ENCODE assay signal across 8 cellular contexts in the genomic region with DNA sequence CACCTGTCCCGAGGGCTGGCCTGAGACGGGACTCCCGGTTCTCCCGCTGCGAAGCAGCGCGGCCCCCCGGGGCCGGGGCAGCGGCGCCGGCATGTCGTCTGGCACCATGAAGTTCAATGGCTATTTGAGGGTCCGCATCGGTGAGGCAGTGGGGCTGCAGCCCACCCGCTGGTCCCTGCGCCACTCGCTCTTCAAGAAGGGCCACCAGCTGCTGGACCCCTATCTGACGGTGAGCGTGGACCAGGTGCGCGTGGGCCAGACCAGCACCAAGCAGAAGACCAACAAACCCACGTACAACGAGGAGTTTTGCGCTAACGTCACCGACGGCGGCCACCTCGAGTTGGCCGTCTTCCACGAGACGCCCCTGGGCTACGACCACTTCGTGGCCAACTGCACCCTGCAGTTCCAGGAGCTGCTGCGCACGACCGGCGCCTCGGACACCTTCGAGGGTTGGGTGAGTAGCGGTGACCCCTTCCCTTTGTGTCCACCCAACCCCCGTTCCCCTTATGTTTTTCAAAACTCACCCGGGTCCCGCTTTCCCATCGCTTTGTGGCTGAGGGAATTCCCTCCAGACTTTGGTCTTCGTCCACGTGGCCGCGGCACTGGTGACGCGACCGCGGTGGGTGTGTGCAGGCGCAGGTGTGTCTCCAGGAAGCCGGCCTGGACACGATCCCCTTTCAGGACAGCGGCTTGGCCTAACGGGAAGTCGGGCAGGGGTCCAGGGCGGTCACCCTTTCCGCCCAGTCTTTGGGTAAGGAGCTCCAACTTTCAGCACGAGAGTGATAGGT. TPM values are rescaled to one million over a fixed set of nuclear protein-coding genes. Genes with fewer than 3 reads are reported as not detected.
DNase-seq lines count a peak whose midpoint lies in the region; ATAC-seq, FAIRE-seq and TF ChIP-seq lines count a peak whose summit lies in the region.

No MANE protein-coding gene starts in this region.

- H3K27ac Mint-ChIP-seq in activated T-helper 2 cell treated with anti-CD3 and anti-CD28 coated beads, Interferon-gamma antibody, Interleukin-2, Interleukin-4, amounts not matched to agents 10 μg/mL and 5 μg/mL and 100 μg/mL, durations not matched to agents 14 hours and 24 hours and 36 hours: peak overlapping the region; percentile 94

- no peak for FAIRE-seq in GM12892 (lab: Jason Lieb, UNC)

- no peaks in the 10 kb centered on the region for H3K36me3 ChIP-seq in cardiac muscle cell

- H3K4me1 ChIP-seq in cardiac muscle cell (ENCODE audit: low read depth): peaks cover 15% of the 10 kb centered on the region

- no peak for TF ChIP-seq CTCF in cardiac muscle cell (IDR thresholded peaks at IDR 0.05; ENCODE audit: low read depth, low read length)

- TF ChIP-seq POLR2A in GM12892 (IDR thresholded peaks at IDR 0.05; ENCODE audit: low read depth, low read length): no peak

- peak; percentile 12 for ATAC-seq in HG03095 (IDR thresholded peaks at IDR 0.05; ENCODE audit: unreplicated experiment)
- no peak for ATAC-seq in HG03457 (IDR thresholded peaks at IDR 0.05; ENCODE audit: unreplicated experiment)

- H3K27me3 ChIP-seq in cardiac muscle cell: no peaks in the 10 kb centered on the region

- no peaks in the 10 kb centered on the region for H3K27me3 Mint-ChIP-seq in activated T-helper 2 cell treated with anti-CD3 and anti-CD28 coated beads, Interferon-gamma antibody, Interleukin-2, Interleukin-4, amounts not matched to agents 10 μg/mL and 5 μg/mL and 100 μg/mL, durations not matched to agents 14 hours and 24 hours and 36 hours (ENCODE audit: low read depth)

- peaks cover 4% of the 10 kb centered on the region for H3K9me3 Mint-ChIP-seq in activated T-helper 2 cell treated with anti-CD3 and anti-CD28 coated beads, Interferon-gamma antibody, Interleukin-2, Interleukin-4, amounts not matched to agents 10 μg/mL and 5 μg/mL and 100 μg/mL, durations not matched to agents 14 hours and 24 hours and 36 hours

- H3K9me3 ChIP-seq in cardiac muscle cell (ENCODE audit: low read depth): no peaks in the 10 kb centered on the region

- H3K36me3 Mint-ChIP-seq in activated T-helper 2 cell treated with anti-CD3 and anti-CD28 coated beads, Interferon-gamma antibody, Interleukin-2, Interleukin-4, amounts not matched to agents 10 μg/mL and 5 μg/mL and 100 μg/mL, durations not matched to agents 14 hours and 24 hours and 36 hours (ENCODE audit: low read depth): peaks cover 44% of the 10 kb centered on the region

- H3K4me3 Mint-ChIP-seq in activated T-helper 2 cell treated with anti-CD3 and anti-CD28 coated beads, Interferon-gamma antibody, Interleukin-2, Interleukin-4, amounts not matched to agents 10 μg/mL and 5 μg/mL and 100 μg/mL, durations not matched to agents 14 hours and 24 hours and 36 hours (ENCODE audit: low read depth): peak overlapping the region; percentile 98

- peaks cover 36% of the 10 kb centered on the region for H3K4me1 Mint-ChIP-seq in activated T-helper 2 cell treated with anti-CD3 and anti-CD28 coated beads, Interferon-gamma antibody, Interleukin-2, Interleukin-4, amounts not matched to agents 10 μg/mL and 5 μg/mL and 100 μg/mL, durations not matched to agents 14 hours and 24 hours and 36 hours (ENCODE audit: low read depth)

- peak overlapping the region; percentile 79 for H3K4me3 ChIP-seq in cardiac muscle cell

- intact Hi-C loops in activated T-helper 2 cell treated with anti-CD3 and anti-CD28 coated beads, Interferon-gamma antibody, Interleukin-2, Interleukin-4, amounts not matched to agents 10 μg/mL and 5 μg/mL and 100 μg/mL, durations not matched to agents 14 hours and 24 hours and 36 hours (cut with micrococcal nuclease): loop anchor here (10.0 kb wide), 2 partner anchors 273 to 443 kb away; a partner anchor contains a TSS

- no peak overlapping the region for H3K27ac ChIP-seq in cardiac muscle cell

- DNase-seq in DMS53 (lab: John Stamatoyannopoulos, UW) (peak; percentile 79), cardiac muscle cell (ENCODE audit: low read depth in 1 of 2, low spot score in 1 of 2) (peak in 1 of 2 donors; percentile 12), retina (peak; percentile 47), GM12892 (ENCODE audit: insufficient read length) (no peak), NCI-H82 treated with DMSO at 0.1 percent for 48 hours (lab: John Stamatoyannopoulos, UW; ENCODE audit: unreplicated experiment) (no peak)
- no peak for DNase-seq in activated T-helper 2 cell treated with anti-CD3 and anti-CD28 coated beads, Interferon-gamma antibody, Interleukin-2, Interleukin-4, amounts not matched to agents 10 μg/mL and 5 μg/mL and 100 μg/mL, durations not matched to agents 14 hours and 24 hours and 36 hours (ENCODE audit: low spot score)

RNA-seq across cellular contexts. Expression of a gene that starts 0.8 kb away (rescaled TPM):
- total RNA-seq in activated T-helper 2 cell treated with anti-CD3 and anti-CD28 coated beads, Interferon-gamma antibody, Interleukin-2, Interleukin-4, amounts not matched to agents 10 μg/mL and 5 μg/mL and 100 μg/mL, durations not matched to agents 14 hours and 24 hours and 36 hours: 101 and 102 TPM in 2 replicates
- total RNA-seq in cardiac muscle cell: 64.0 and 128 TPM in 2 replicates
- 51.0 and 113 TPM in 2 replicates for polyA plus RNA-seq in cardiac muscle cell
- 9.2 TPM for polyA plus RNA-seq in GM12892 (2012; ENCODE audit: missing spikeins)

RNA-seq across cellular contexts. Expression of a gene that starts 41.1 kb away (rescaled TPM):
- 0.46 and 0.66 TPM in 2 replicates for total RNA-seq in activated T-helper 2 cell treated with anti-CD3 and anti-CD28 coated beads, Interferon-gamma antibody, Interleukin-2, Interleukin-4, amounts not matched to agents 10 μg/mL and 5 μg/mL and 100 μg/mL, durations not matched to agents 14 hours and 24 hours and 36 hours
- 0.45 TPM in 1 of 2 replicates, not detected in the other for total RNA-seq in cardiac muscle cell
- 0.26 and 0.32 TPM in 2 replicates for polyA plus RNA-seq in cardiac muscle cell
- polyA plus RNA-seq in GM12892 (2012; ENCODE audit: missing spikeins): not detected

Comparison
In these comparisons a context has a peak if more than half of its experiments do, and no peak if none do; other contexts are left out.
1. DNase-seq: peak in DMS53 (single experiment) and retina (single experiment); none in activated T-helper 2 cell treated with anti-CD3 and anti-CD28 coated beads, Interferon-gamma antibody, Interleukin-2, Interleukin-4, amounts not matched to agents 10 μg/mL and 5 μg/mL and 100 μg/mL, durations not matched to agents 14 hours and 24 hours and 36 hours (single experiment), GM12892 (single experiment) and NCI-H82 treated with DMSO at 0.1 percent for 48 hours (single experiment).